9 cellular contexts compared by ENCODE assay signal in the genomic region with DNA sequence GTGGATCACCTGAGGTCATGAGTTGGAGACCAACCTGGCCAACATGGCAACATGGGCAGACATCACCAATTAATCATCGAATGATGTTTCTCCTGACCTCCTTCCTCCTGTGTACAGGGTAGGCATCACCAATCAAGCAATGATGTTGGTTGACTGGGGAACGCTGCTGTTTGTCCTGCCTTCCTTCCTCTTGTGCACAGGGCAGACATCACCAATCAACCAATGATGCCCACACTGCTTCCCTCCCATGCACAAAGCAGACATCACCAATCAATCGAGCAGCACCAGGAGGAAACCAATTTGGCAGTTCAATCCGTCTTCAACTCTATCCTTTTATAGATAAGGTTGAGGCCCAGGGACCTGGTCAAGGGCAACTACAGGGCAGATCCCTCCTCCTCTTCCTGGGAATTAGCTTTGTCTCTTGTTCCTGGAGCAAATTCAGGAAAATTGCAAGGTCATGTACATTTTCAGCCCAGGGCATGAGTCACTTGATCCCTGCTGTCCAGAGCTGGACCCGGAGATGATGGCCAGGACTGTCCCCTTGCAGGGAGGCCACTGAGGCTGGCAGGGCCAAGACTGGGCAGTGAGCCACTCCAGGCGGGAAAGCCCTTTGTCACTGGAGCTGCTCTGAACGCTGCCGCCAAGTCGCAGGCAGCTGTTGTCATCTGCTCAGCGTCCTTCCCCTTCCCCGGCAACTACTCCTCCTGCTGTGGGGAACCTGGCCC. TPM values are rescaled to one million over a fixed set of nuclear protein-coding genes. Genes with fewer than 3 reads are reported as not detected.
DNase-seq lines count a peak whose midpoint lies in the region; ATAC-seq and TF ChIP-seq lines count a peak whose summit lies in the region.
"Had no signal": no experiment of that assay in that cellular context is flagged by ENCODE, and none has a peak within 500 bp of the region (broad histone marks: within the 10 kb centered on the region; RNA-seq: fewer than 3 reads in every experiment).

No MANE protein-coding gene starts in this region.

- WGBS in liver = 65% methylated on average over 11 of the region's 11 CpGs
- 46 to 55% (median 50%) methylated on average over 11 of the region's 11 CpGs for WGBS in ovary, 3 donors
- 59 to 71% methylated on average over 5 to 11 of the region's 11 CpGs for WGBS in lower leg skin, 2 donors

- intact Hi-C loops in ovary (cut with DNase I) = loop anchor here in 3 of 4 donors (5.0 to 10.0 kb wide), 3 partner anchors 77 to 139 kb away; no protein-coding TSS in a partner anchor
- intact Hi-C loops in lower leg skin (cut with DNase I; ENCODE audit: low total_unique reads) = no loop called here

- TF ChIP-seq POLR2A in ovary (IDR thresholded peaks at IDR 0.05) (no peak), lower leg skin (IDR thresholded peaks at IDR 0.05) (no peak)

- POLR2A ChIA-PET in WTC11 (lab: Charles Lee) = interaction anchor here (0.6 kb wide), 1 partner anchor 205 kb away, joined by 10 read pairs; no protein-coding TSS in a partner anchor

- peaks cover 7% of the 10 kb centered on the region for H3K36me3 Mint-ChIP-seq in WTC11

- H3K27ac Mint-ChIP-seq in WTC11 = peak overlapping the region; percentile 11; the same call in 1 of the 2 replicates

- no peak for TF ChIP-seq EP300 in ovary (IDR thresholded peaks at IDR 0.05)

- TF ChIP-seq RAD21 in liver (IDR thresholded peaks at IDR 0.05) = no peak

- no peak overlapping the region for H3K4me3 ChIP-seq in liver (ENCODE audit: low read depth in 1 of 3, low read length in 3 of 3)
- H3K4me3 ChIP-seq in ovary = no peak overlapping the region
- H3K4me3 ChIP-seq in lower leg skin (ENCODE audit: low read depth, poor library complexity, severe bottlenecking) = no peak overlapping the region

- H3K36me3 ChIP-seq in liver (ENCODE audit: control insufficient read depth in 4 of 4, insufficient read depth in 3 of 4, low read depth in 1 of 4, low read length in 3 of 4) = no peaks in the 10 kb centered on the region
- H3K36me3 ChIP-seq in ovary = no peaks in the 10 kb centered on the region

- TF ChIP-seq CTCF in WTC11 (IDR thresholded peaks at IDR 0.05) (no peak), liver (IDR thresholded peaks at IDR 0.05; ENCODE audit: low read depth, low read length, missing input control) (no peak), ovary (IDR thresholded peaks at IDR 0.05) (no peak), lower leg skin (IDR thresholded peaks at IDR 0.05) (no peak)

- DNase-seq in CD1c-positive myeloid dendritic cell (ENCODE audit: extremely low spot score) (peak; percentile 73), HT1080 (ENCODE audit: low read depth) (peak; percentile 65), WTC11 (ENCODE audit: low spot score) (no peak), NCI-H345 (lab: John Stamatoyannopoulos, UW) (no peak), ovary (no peak), lower leg skin (ENCODE audit: low spot score in 2 of 2) (no peak)

- peaks cover 12% of the 10 kb centered on the region for H3K9me3 Mint-ChIP-seq in WTC11

- no peaks in the 10 kb centered on the region for H3K9me3 ChIP-seq in liver (ENCODE audit: control insufficient read depth in 4 of 4, low read length in 3 of 4)
- H3K9me3 ChIP-seq in ovary = no peaks in the 10 kb centered on the region

- H3K27me3 Mint-ChIP-seq in WTC11 (ENCODE audit: low read depth) = peaks cover 19% of the 10 kb centered on the region

- H3K27ac ChIP-seq in liver (ENCODE audit: low read depth in 1 of 2, low read length in 2 of 2) (peak overlapping the region; percentile 10 to 52), ovary (no peak overlapping the region)
- H3K27ac ChIP-seq: foreskin keratinocyte had no signal

- peaks cover 0 to 6% (median 3%) of the 10 kb centered on the region in 4 donors for H3K4me1 ChIP-seq in liver (ENCODE audit: control insufficient read depth in 4 of 4, insufficient read depth in 4 of 4, low read length in 3 of 4)
- peaks cover 6% of the 10 kb centered on the region for H3K4me1 ChIP-seq in ovary (ENCODE audit: insufficient read depth)
- H3K4me1 ChIP-seq: foreskin keratinocyte had no signal

- CTCF ChIA-PET in WTC11 (lab: Charles Lee) = interaction anchor here (2.1 kb wide), 1 partner anchor 11 kb away, joined by 6 read pairs; no protein-coding TSS in a partner anchor

- ATAC-seq in WTC11 = peak; percentile 29; the same call in 1 of the 2 replicates
- no peak for ATAC-seq in HG03025 (IDR thresholded peaks at IDR 0.05; ENCODE audit: low FRiP score, unreplicated experiment)
- ATAC-seq: foreskin keratinocyte had no signal

- no peak overlapping the region for H3K9ac ChIP-seq in liver (ENCODE audit: low read depth in 1 of 2, low read length in 2 of 2)

- H3K4me3 Mint-ChIP-seq in WTC11 = no peak overlapping the region

- H3K4me1 Mint-ChIP-seq in WTC11 = peaks cover 9% of the 10 kb centered on the region

- H3K27me3 ChIP-seq in liver (ENCODE audit: control insufficient read depth in 4 of 4, insufficient read depth in 4 of 4, low read length in 3 of 4) = no peaks in the 10 kb centered on the region
- H3K27me3 ChIP-seq in ovary = no peaks in the 10 kb centered on the region
- H3K27me3 ChIP-seq: foreskin keratinocyte had no signal

TF ChIP-seq in WTC11, 78 proteins besides CTCF, POLR2A, EP300 and RAD21 (continues in another document):
- TF ChIP-seq EMX1 (CRISPR knock-in tag; IDR thresholded peaks at IDR 0.05) (no peak), FOXK1 (CRISPR knock-in tag; IDR thresholded peaks at IDR 0.05) (no peak), NFE2L1 (CRISPR knock-in tag; IDR thresholded peaks at IDR 0.05) (no peak), ZNF416 (CRISPR knock-in tag; IDR thresholded peaks at IDR 0.05) (no peak), HMGA2 (CRISPR knock-in tag; IDR thresholded peaks at IDR 0.05) (no peak), SMAD4 (CRISPR knock-in tag; IDR thresholded peaks at IDR 0.05) (no peak), ESRRA (CRISPR knock-in tag; IDR thresholded peaks at IDR 0.05; ENCODE audit: borderline replicate concordance) (no peak)
- TF ChIP-seq, protein P1, sequence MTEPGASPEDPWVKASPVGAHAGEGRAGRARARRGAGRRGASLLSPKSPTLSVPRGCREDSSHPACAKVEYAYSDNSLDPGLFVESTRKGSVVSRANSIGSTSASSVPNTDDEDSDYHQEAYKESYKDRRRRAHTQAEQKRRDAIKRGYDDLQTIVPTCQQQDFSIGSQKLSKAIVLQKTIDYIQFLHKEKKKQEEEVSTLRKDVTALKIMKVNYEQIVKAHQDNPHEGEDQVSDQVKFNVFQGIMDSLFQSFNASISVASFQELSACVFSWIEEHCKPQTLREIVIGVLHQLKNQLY (CRISPR knock-in tag; IDR thresholded peaks at IDR 0.05) = no peak

TF ChIP-seq in liver, 16 proteins besides CTCF, POLR2A, EP300 and RAD21:
- peak; percentile 13 to 36 for TF ChIP-seq RXRA (IDR thresholded peaks at IDR 0.05)
- TF ChIP-seq FOXA1 (IDR thresholded peaks at IDR 0.05) = no peak
- TF ChIP-seq JUND (IDR thresholded peaks at IDR 0.05) = peak; percentile 27 to 29
- no peak for TF ChIP-seq EGR1 (IDR thresholded peaks at IDR 0.05; ENCODE audit: low read depth in 2 of 2)
- peak; percentile 41 for TF ChIP-seq SP1 (IDR thresholded peaks at IDR 0.05)
- TF ChIP-seq NR2F2 (IDR thresholded peaks at IDR 0.05) = peak; percentile 91

RNA-seq across cellular contexts. Expression of a gene that starts 5.3 kb away (rescaled TPM):
- total RNA-seq in HT1080 (2014; rRNA removed; shearing (Covaris generic)) = 91.9 and 111 TPM in 2 replicates
- 55.0 and 65.3 TPM in 2 replicates for polyA plus RNA-seq in HT1080 (2015; cell fraction: cytosol; rRNA removed)
- 185 and 274 TPM in 2 replicates for polyA plus RNA-seq in HT1080 (2015; cell fraction: nucleus; rRNA removed)
- total RNA-seq in WTC11 (2021) = 102 to 126 TPM (median 107 TPM) in 3 replicates
- total RNA-seq in liver = 10 to 100 TPM; 26.5 to 30.6 TPM
- polyA plus RNA-seq in liver = 10 to 100 TPM in 1 of 2 donors, 1 to 10 TPM in 1; 3.5 to 21.3 TPM
- 10 to 100 TPM; 35.9 to 65.4 (median 50.7) TPM for total RNA-seq in ovary
- 10 to 100 TPM in 1 of 2 donors, 1 to 10 TPM in 1; 5.9 to 48.7 TPM for polyA plus RNA-seq in ovary
- 10 to 100 TPM; 58.8 to 76.9 (median 63.1) TPM for total RNA-seq in lower leg skin

RNA-seq across cellular contexts. Expression of a gene that starts 30.4 kb away (rescaled TPM):
- total RNA-seq in HT1080 (2014; rRNA removed; shearing (Covaris generic)) = 10.1 and 15.8 TPM in 2 replicates
- polyA plus RNA-seq in HT1080 (2015; cell fraction: cytosol; rRNA removed) = 8.4 and 11.2 TPM in 2 replicates
- 6.6 and 7.1 TPM in 2 replicates for polyA plus RNA-seq in HT1080 (2015; cell fraction: nucleus; rRNA removed)
- 15.0 to 20.3 TPM (median 15.9 TPM) in 3 replicates for total RNA-seq in WTC11 (2021)
- total RNA-seq in liver = 1 to 10 TPM; 1.3 to 3.3 TPM
- 1 to 10 TPM; 1.4 to 2.8 TPM for polyA plus RNA-seq in liver
- 10 to 100 TPM in 1 of 7 donors, 1 to 10 TPM in 6; 2.6 to 13.7 (median 4.6) TPM for total RNA-seq in ovary
- 1 to 10 TPM in 1 of 2 donors, not detected in 1; 2.3 TPM for polyA plus RNA-seq in ovary
- 10 to 100 TPM; 20.1 to 27.3 (median 25.7) TPM for total RNA-seq in lower leg skin

RNA-seq across cellular contexts. Expression of a gene that starts 30.4 kb away (rescaled TPM):
- total RNA-seq in HT1080 (2014; rRNA removed; shearing (Covaris generic)) = 31.8 and 43.5 TPM in 2 replicates
- 50.1 and 79.7 TPM in 2 replicates for polyA plus RNA-seq in HT1080 (2015; cell fraction: cytosol; rRNA removed)
- 50.2 and 57.9 TPM in 2 replicates for polyA plus RNA-seq in HT1080 (2015; cell fraction: nucleus; rRNA removed)
- 81.3 to 86.1 TPM (median 86.1 TPM) in 3 replicates for total RNA-seq in WTC11 (2021)
- total RNA-seq in liver = 10 to 100 TPM; 16.4 to 16.8 TPM
- polyA plus RNA-seq in liver = 10 to 100 TPM; 13.0 to 22.1 TPM
- total RNA-seq in ovary = 10 to 100 TPM; 32.0 to 87.0 (median 62.6) TPM
- 10 to 100 TPM; 11.7 to 31.1 TPM for polyA plus RNA-seq in ovary
- total RNA-seq in lower leg skin = 100 to 1,000 TPM; 108 to 119 (median 113) TPM

RNA-seq across cellular contexts. Expression of a gene that starts 50.4 kb away (rescaled TPM):
- total RNA-seq in HT1080 (2014; rRNA removed; shearing (Covaris generic)) = 216 and 229 TPM in 2 replicates
- polyA plus RNA-seq in HT1080 (2015; cell fraction: cytosol; rRNA removed) = 105 and 124 TPM in 2 replicates
- 80.3 and 83.3 TPM in 2 replicates for polyA plus RNA-seq in HT1080 (2015; cell fraction: nucleus; rRNA removed)
- total RNA-seq in WTC11 (2021) (55.0 to 60.7 TPM (median 57.3 TPM) in 3 replicates), liver (10 to 100 TPM; 25.4 to 28.6 TPM), ovary (10 to 100 TPM; 54.2 to 87.3 (median 65.4) TPM), lower leg skin (100 to 1,000 TPM; 154 to 201 (median 186) TPM)
- polyA plus RNA-seq in liver (10 to 100 TPM in 1 of 2 donors, 1 to 10 TPM in 1; 8.1 to 30.2 TPM), ovary (10 to 100 TPM in 1 of 2 donors, under 1 TPM in 1; 0.57 to 65.6 TPM)

Comparison
In these comparisons a context has a peak if more than half of its experiments do, and no peak if none do; other contexts are left out.
1. DNase-seq: peak in CD1c-positive myeloid dendritic cell (single experiment) and HT1080 (single experiment); none in WTC11 (single experiment), NCI-H345 (single experiment), ovary (0 of 5) and lower leg skin (0 of 2).
2. H3K27ac ChIP-seq: peak in liver (2 of 2); none in ovary (0 of 2).